In the genomic region with DNA sequence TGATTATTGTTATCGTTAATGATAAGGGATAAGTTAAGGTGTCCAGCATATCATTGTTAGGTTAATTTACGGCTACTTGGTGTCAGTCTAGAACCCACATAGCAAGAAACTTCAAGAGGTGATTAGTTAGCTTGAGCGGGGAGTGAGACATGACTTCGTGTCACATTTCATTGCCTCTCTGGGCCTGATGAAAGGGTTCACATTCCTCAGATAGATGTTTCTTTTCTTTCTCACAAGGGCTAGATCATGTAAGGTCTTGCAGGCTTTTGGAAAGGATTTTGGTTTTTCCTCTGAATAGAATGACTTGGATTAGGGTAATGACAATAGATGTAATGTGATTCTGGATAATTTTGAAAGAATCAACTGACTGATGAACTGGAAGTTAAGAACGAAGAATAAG, we compare ENCODE assay signal across 18 cellular contexts. TPM values are rescaled to one million over a fixed set of nuclear protein-coding genes. Genes with fewer than 3 reads are reported as not detected.
DNase-seq lines count a peak whose midpoint lies in the region; ATAC-seq, FAIRE-seq and TF ChIP-seq lines count a peak whose summit lies in the region.
"Had no signal": no experiment of that assay in that cellular context is flagged by ENCODE, and none has a peak within 500 bp of the region (broad histone marks: within the 10 kb centered on the region; RNA-seq: fewer than 3 reads in every experiment).

No MANE protein-coding gene starts in this region.

- H2BK120ac ChIP-seq in neuronal stem cell (ENCODE audit: low read depth, low read length): no peak overlapping the region

- H4K8ac ChIP-seq in neuronal stem cell (ENCODE audit: low read depth, low read length): no peak overlapping the region

- no peak overlapping the region for H3K9ac ChIP-seq in neuronal stem cell (ENCODE audit: low read depth, low read length, poor library complexity)

- H3K4me1 Mint-ChIP-seq in WTC11: peaks cover 58% of the 10 kb centered on the region

- peaks cover 27% of the 10 kb centered on the region for H3K4me1 ChIP-seq in foreskin keratinocyte
- H3K4me1 ChIP-seq in neuronal stem cell (ENCODE audit: control insufficient read depth in 2 of 2, insufficient read depth in 1 of 2, low read depth in 1 of 2, low read length in 2 of 2): peaks cover 0 to 20% of the 10 kb centered on the region in 2 donors

- H3K23ac ChIP-seq in neuronal stem cell (ENCODE audit: low read depth, low read length, poor library complexity): no peak overlapping the region

- H3K27me3 ChIP-seq in foreskin keratinocyte: no peaks in the 10 kb centered on the region
- no peaks in the 10 kb centered on the region for H3K27me3 ChIP-seq in neuronal stem cell (ENCODE audit: control insufficient read depth in 3 of 3, insufficient read depth in 3 of 3, low read depth in 1 of 3, low read length in 3 of 3)
- H3K27me3 ChIP-seq: MG63 had no signal

- ATAC-seq in WTC11: peak; percentile 59
- ATAC-seq in foreskin keratinocyte: peak; percentile 90
- ATAC-seq in HG03521 (IDR thresholded peaks at IDR 0.05; ENCODE audit: unreplicated experiment): no peak

- TF ChIP-seq POLR2A in H54 (IDR thresholded peaks at IDR 0.05; ENCODE audit: low read depth, low read length): no peak

- no peak overlapping the region for H3K4ac ChIP-seq in neuronal stem cell (ENCODE audit: low read length)

- peak overlapping the region; percentile 91 for H3K27ac Mint-ChIP-seq in WTC11
- H3K27ac Mint-ChIP-seq: T-helper 1 cell treated with Interleukin-12 subunit alpha and Interleukin-12 subunit beta and Interleukin-4 antibody, amounts not matched to agents 30 μg/mL and 1 μg/mL, for 36 hours had no signal

- no peak overlapping the region for H4K91ac ChIP-seq in neuronal stem cell (ENCODE audit: low read depth, low read length, poor library complexity)

- no CpG with 5 or more reads among the region's 5 CpGs for WGBS in neuronal stem cell (ENCODE audit: extremely low coverage in 2 of 2, insufficient read length in 2 of 2, insufficient replicate concordance in 1 of 2), 2 donors

- no peaks in the 10 kb centered on the region for H3K9me3 Mint-ChIP-seq in WTC11
- H3K9me3 Mint-ChIP-seq: T-helper 1 cell treated with Interleukin-12 subunit alpha and Interleukin-12 subunit beta and Interleukin-4 antibody, amounts not matched to agents 30 μg/mL and 1 μg/mL, for 36 hours had no signal

- H3K27me3 Mint-ChIP-seq in WTC11 (ENCODE audit: low read depth): no peaks in the 10 kb centered on the region

- H3K27ac ChIP-seq in foreskin keratinocyte (peak overlapping the region; percentile 31), neuronal stem cell (replicated peaks; ENCODE audit: low read length) (peak overlapping the region; percentile 87)
- H3K27ac ChIP-seq: lower lobe of right lung had no signal

- POLR2A ChIA-PET in WTC11 (lab: Charles Lee): no interaction called here
- POLR2A ChIA-PET in HEK293T (lab: Yijun Ruan, JAX): no interaction called here

- H3K18ac ChIP-seq in neuronal stem cell (ENCODE audit: low read length): no peak overlapping the region

- CTCF ChIA-PET in WTC11 (lab: Charles Lee) (no interaction called here), HEK293T (lab: Yijun Ruan, JAX) (interaction anchor here (0.5 kb wide), 1 partner anchor 308 kb away, joined by 4 read pairs; no protein-coding TSS in a partner anchor)

- H3K14ac ChIP-seq in neuronal stem cell (ENCODE audit: low read length): no peak overlapping the region

- H2BK12ac ChIP-seq in neuronal stem cell (ENCODE audit: low read length): no peak overlapping the region

- H3K36me3 Mint-ChIP-seq in WTC11: peaks cover 39% of the 10 kb centered on the region

- no peak overlapping the region for H2AK5ac ChIP-seq in neuronal stem cell (ENCODE audit: low read depth, low read length)

- no peak overlapping the region for H2BK15ac ChIP-seq in neuronal stem cell (ENCODE audit: low read length)

- peaks cover 2% of the 10 kb centered on the region for H3K79me1 ChIP-seq in neuronal stem cell (ENCODE audit: low read depth, low read length)

- H2BK5ac ChIP-seq in neuronal stem cell (ENCODE audit: low read length): no peak overlapping the region

- H2AFZ ChIP-seq in neuronal stem cell (ENCODE audit: low read length): no peak overlapping the region

- DNase-seq in H54 (ENCODE audit: insufficient read length, low spot score) (no peak), WTC11 (ENCODE audit: low spot score) (no peak), foreskin keratinocyte (peak; percentile 91 to 96), neuronal stem cell (ENCODE audit: low spot score) (peak; percentile 75), HEK293T (ENCODE audit: extremely low spot score) (no peak), NCI-H226 (no peak)
- no peak for DNase-seq in stimulated activated CD4-positive, alpha-beta T cell treated with anti-CD3 and anti-CD28 coated beads, Interleukin-2, amount 100 ng/mL, for 24 hours
- DNase-seq: activated CD4-positive, alpha-beta T cell treated with anti-CD3 and anti-CD28 coated beads for 1 hour; lower lobe of right lung; MG63; NCI-H748 treated with DMSO at 0.1 percent for 48 hours; nucleus accumbens; stimulated activated naive CD4-positive, alpha-beta T cell had no signal

- H3K36me3 ChIP-seq in neuronal stem cell (replicated peaks in 1 of 2; ENCODE audit: control insufficient read depth in 2 of 2, insufficient read depth in 2 of 2, low read length in 2 of 2): peaks cover 7 to 97% of the 10 kb centered on the region in 2 donors

- no peak overlapping the region for H3K4me2 ChIP-seq in neuronal stem cell (ENCODE audit: insufficient read depth, low read length, poor library complexity, severe bottlenecking)

- no peaks in the 10 kb centered on the region for H3K9me3 ChIP-seq in neuronal stem cell (replicated peaks in 1 of 2; ENCODE audit: control insufficient read depth in 2 of 2, insufficient read depth in 1 of 2, low read depth in 1 of 2, low read length in 2 of 2)
- H3K9me3 ChIP-seq: lower lobe of right lung, MG63 had no signal

- no peak overlapping the region for H3K4me3 Mint-ChIP-seq in WTC11
- H3K4me3 Mint-ChIP-seq: T-helper 1 cell treated with Interleukin-12 subunit alpha and Interleukin-12 subunit beta and Interleukin-4 antibody, amounts not matched to agents 30 μg/mL and 1 μg/mL, for 36 hours had no signal

- FAIRE-seq in H54 (lab: Jason Lieb, UNC): peak; percentile 36
- FAIRE-seq: endothelial cell of umbilical vein, RCC 7860 had no signal

- TF ChIP-seq CTCF in WTC11 (IDR thresholded peaks at IDR 0.05) (no peak), foreskin keratinocyte (conservative IDR thresholded peaks at IDR 0.05) (no peak)

- no peak overlapping the region for H3K4me3 ChIP-seq in neuronal stem cell (ENCODE audit: low read length in 2 of 2)
- H3K4me3 ChIP-seq: lower lobe of right lung, MG63, skin epidermis had no signal

TF ChIP-seq in WTC11, 78 proteins besides CTCF, POLR2A, EP300 and RAD21 (continues in another document):
- TF ChIP-seq NFYB (CRISPR knock-in tag; conservative IDR thresholded peaks at IDR 0.05; ENCODE audit: low read depth) (no peak), USF2 (CRISPR knock-in tag; IDR thresholded peaks at IDR 0.05) (no peak)

TF ChIP-seq in HEK293T, 16 proteins besides CTCF, POLR2A, EP300 and RAD21:
- no peak for TF ChIP-seq SUZ12 (IDR thresholded peaks at IDR 0.05)
- TF ChIP-seq FOXM1 (IDR thresholded peaks at IDR 0.05; ENCODE audit: borderline replicate concordance): no peak

RNA-seq across cellular contexts. Expression of gene WAC, which starts 26.7 kb away (rescaled TPM):
- 108 to 115 TPM (median 111 TPM) in 3 replicates for total RNA-seq in WTC11 (2021)
- total RNA-seq in foreskin keratinocyte: 72.8 and 73.4 TPM in 2 replicates
- polyA plus RNA-seq in foreskin keratinocyte: 17.1 and 23.4 TPM in 2 replicates
- polyA plus RNA-seq in neuronal stem cell (2013, experiment 1 of 2): 150 TPM
- polyA plus RNA-seq in neuronal stem cell (2013, experiment 2 of 2): 162 TPM

Comparison
In these comparisons a context has a peak if more than half of its experiments do, and no peak if none do; other contexts are left out.
1. DNase-seq: peak in foreskin keratinocyte (2 of 2) and neuronal stem cell (single experiment); none in H54 (single experiment), WTC11 (single experiment), HEK293T (single experiment), stimulated activated CD4-positive, alpha-beta T cell treated with anti-CD3 and anti-CD28 coated beads, Interleukin-2, amount 100 ng/mL, for 24 hours (0 of 2) and NCI-H226 (single experiment).